24 cellular contexts compared by ENCODE assay signal in genomic region chr1:76659171-76659940, GRCh38.
DNase-seq lines count a peak whose midpoint lies in the region; ATAC-seq lines count a peak whose summit lies in the region.
"Had no signal": no experiment of that assay in that cellular context is flagged by ENCODE, and none has a peak within 500 bp of the region (broad histone marks: within the 10 kb centered on the region; RNA-seq: fewer than 3 reads in every experiment).

No MANE protein-coding gene starts in this region.

- peaks cover 8% of the 10 kb centered on the region for H3K9me3 Mint-ChIP-seq in stimulated activated effector memory CD8-positive, alpha-beta T cell treated with anti-CD3 and anti-CD28 coated beads, Interleukin-12 subunit alpha, Interleukin-12 subunit beta, amount 100 ng/mL, for 72 hours

- DNase-seq in LHCN-M2 (ENCODE audit: low read depth) (peak; percentile 31), SW480 (ENCODE audit: low spot score) (peak; percentile 7), iris pigment epithelial cell (ENCODE audit: low read depth) (peak; percentile 8)
- no peak for DNase-seq in activated naive CD4-positive, alpha-beta T cell treated with anti-CD3 and anti-CD28 coated beads, Interleukin-2, amount 50 U/mL, for 16 hours
- DNase-seq in stimulated activated effector memory CD8-positive, alpha-beta T cell treated with anti-CD3 and anti-CD28 coated beads, Interleukin-12 subunit alpha, Interleukin-12 subunit beta, amount 100 ng/mL, for 72 hours (ENCODE audit: low spot score in 2 of 2), result no peak
- no peak for DNase-seq in activated CD8-positive, alpha-beta memory T cell treated with anti-CD3 and anti-CD28 coated beads, Interleukin-2, amount 50 U/mL, for 48 hours
- DNase-seq: activated CD8-positive, alpha-beta memory T cell treated with anti-CD3 and anti-CD28 coated beads for 24 hours; activated naive CD8-positive, alpha-beta T cell treated with anti-CD3 and anti-CD28 coated beads for 36 hours; activated T-cell treated with anti-CD3 and anti-CD28 coated beads, Interleukin-2, amount 50 U/mL, for 72 hours; CD4-positive, alpha-beta T cell; DMS53; dorsolateral prefrontal cortex; NCI-H1092; NCI-H2029 treated with DMSO at 0.1 percent for 48 hours; NCI-H510A treated with DMSO at 0.1 percent for 48 hours; nephron progenitor cell; OCI-M1; SIG-M5; stimulated activated CD8-positive, alpha-beta memory T cell treated with anti-CD3 and anti-CD28 coated beads, Interleukin-4, amount 100 ng/mL, for 48 hours; uterus had no signal

- H3K27ac ChIP-seq in BLaER1 treated with 17β-estradiol and CSF1 and Interleukin-3, amounts not matched to agents 10 nM and 100 nM, result no peak overlapping the region
- H3K27ac ChIP-seq: dorsolateral prefrontal cortex, uterus had no signal

- ATAC-seq in stimulated activated effector memory CD8-positive, alpha-beta T cell treated with anti-CD3 and anti-CD28 coated beads, Interleukin-12 subunit alpha, Interleukin-12 subunit beta, amount 100 ng/mL, for 72 hours, result no peak
- ATAC-seq in HG03025 (IDR thresholded peaks at IDR 0.05; ENCODE audit: low FRiP score, unreplicated experiment), result no peak
- ATAC-seq: activated CD4-positive, CD25-positive, alpha-beta regulatory T cell treated with anti-CD3 and anti-CD28 coated beads, Interleukin-2, amount 50 U/mL, for 24 hours; activated T-cell treated with anti-CD3 and anti-CD28 coated beads, Interleukin-2, amount 50 U/mL, for 72 hours; K562 had no signal

- H3K4me3 ChIP-seq in BLaER1 treated with 17β-estradiol and CSF1 and Interleukin-3, amounts not matched to agents 10 nM and 100 nM, result no peak overlapping the region
- H3K4me3 ChIP-seq: dorsolateral prefrontal cortex, K562, uterus had no signal

- no peaks in the 10 kb centered on the region; a peak in 1 of 22 replicates for H3K36me3 ChIP-seq in BLaER1 treated with 17β-estradiol and CSF1 and Interleukin-3, amounts not matched to agents 10 nM and 100 nM
- H3K36me3 ChIP-seq: uterus had no signal

- peak overlapping the region in 9 of 11 experiments; percentile 15 to 45 (median 21); a peak in 11 of 22 replicates for H3K4me2 ChIP-seq in BLaER1 treated with 17β-estradiol and CSF1 and Interleukin-3, amounts not matched to agents 10 nM and 100 nM

- no peak overlapping the region for H3K4me3 Mint-ChIP-seq in stimulated activated effector memory CD8-positive, alpha-beta T cell treated with anti-CD3 and anti-CD28 coated beads, Interleukin-12 subunit alpha, Interleukin-12 subunit beta, amount 100 ng/mL, for 72 hours
- H3K4me3 Mint-ChIP-seq: activated naive CD8-positive, alpha-beta T cell treated with anti-CD3 and anti-CD28 coated beads for 36 hours; activated T-cell treated with anti-CD3 and anti-CD28 coated beads, Interleukin-2, amount 50 U/mL, for 72 hours; CD4-positive, alpha-beta T cell; nephron progenitor cell had no signal

- H3K36me3 Mint-ChIP-seq in stimulated activated effector memory CD8-positive, alpha-beta T cell treated with anti-CD3 and anti-CD28 coated beads, Interleukin-12 subunit alpha, Interleukin-12 subunit beta, amount 100 ng/mL, for 72 hours, result no peaks in the 10 kb centered on the region
- H3K36me3 Mint-ChIP-seq: activated naive CD8-positive, alpha-beta T cell treated with anti-CD3 and anti-CD28 coated beads for 36 hours had no signal

- H3K4me1 ChIP-seq in BLaER1 treated with 17β-estradiol and CSF1 and Interleukin-3, amounts not matched to agents 10 nM and 100 nM, result peaks cover 0 to 12% (median 7%) of the 10 kb centered on the region in 10 experiments; a peak in 11 of 20 replicates
- H3K4me1 ChIP-seq: uterus had no signal

- H4K20me1 ChIP-seq in BLaER1 treated with 17β-estradiol and CSF1 and Interleukin-3, amounts not matched to agents 10 nM and 100 nM, result no peaks in the 10 kb centered on the region

- no peaks in the 10 kb centered on the region for H3K4me1 Mint-ChIP-seq in stimulated activated effector memory CD8-positive, alpha-beta T cell treated with anti-CD3 and anti-CD28 coated beads, Interleukin-12 subunit alpha, Interleukin-12 subunit beta, amount 100 ng/mL, for 72 hours
- H3K4me1 Mint-ChIP-seq: activated naive CD8-positive, alpha-beta T cell treated with anti-CD3 and anti-CD28 coated beads for 36 hours; nephron progenitor cell had no signal

- no peak overlapping the region for H3K27ac Mint-ChIP-seq in stimulated activated effector memory CD8-positive, alpha-beta T cell treated with anti-CD3 and anti-CD28 coated beads, Interleukin-12 subunit alpha, Interleukin-12 subunit beta, amount 100 ng/mL, for 72 hours
- H3K27ac Mint-ChIP-seq: activated naive CD8-positive, alpha-beta T cell treated with anti-CD3 and anti-CD28 coated beads for 36 hours; CD4-positive, alpha-beta T cell; nephron progenitor cell had no signal

- no peak overlapping the region for H3K9ac ChIP-seq in BLaER1 treated with 17β-estradiol and CSF1 and Interleukin-3, amounts not matched to agents 10 nM and 100 nM

- H3K9me3 ChIP-seq in BLaER1 treated with 17β-estradiol and CSF1 and Interleukin-3, amounts not matched to agents 10 nM and 100 nM (replicated peaks in 1 of 11), result peaks cover 19 to 32% (median 22%) of the 10 kb centered on the region in 11 experiments
- H3K9me3 ChIP-seq: uterus had no signal

- H3K27me3 ChIP-seq in BLaER1 treated with 17β-estradiol and CSF1 and Interleukin-3, amounts not matched to agents 10 nM and 100 nM, result peaks cover 0 to 8% (median 0%) of the 10 kb centered on the region in 11 experiments; a peak in 4 of 22 replicates
- H3K27me3 ChIP-seq: dorsolateral prefrontal cortex, uterus had no signal

Comparison
In these comparisons a context has a peak if more than half of its experiments do, and no peak if none do; other contexts are left out.
1. DNase-seq: peak in LHCN-M2 (single experiment), SW480 (single experiment) and iris pigment epithelial cell (single experiment); none in activated naive CD4-positive, alpha-beta T cell treated with anti-CD3 and anti-CD28 coated beads, Interleukin-2, amount 50 U/mL, for 16 hours (single experiment), stimulated activated effector memory CD8-positive, alpha-beta T cell treated with anti-CD3 and anti-CD28 coated beads, Interleukin-12 subunit alpha, Interleukin-12 subunit beta, amount 100 ng/mL, for 72 hours (0 of 2) and activated CD8-positive, alpha-beta memory T cell treated with anti-CD3 and anti-CD28 coated beads, Interleukin-2, amount 50 U/mL, for 48 hours (single experiment).